10 cellular contexts compared by ENCODE assay signal in genomic region chr6:117496383-117496990, GRCh38. TPM values are rescaled to one million over a fixed set of nuclear protein-coding genes. Genes with fewer than 3 reads are reported as not detected.
A peak's percentile ranks its signal among the peaks of the same experiment; 100 is the strongest.
DNase-seq lines count a peak whose midpoint lies in the region; ATAC-seq, FAIRE-seq and TF ChIP-seq lines count a peak whose summit lies in the region.
"Had no signal": no experiment of that assay in that cellular context is flagged by ENCODE, and none has a peak within 500 bp of the region (broad histone marks: within the 10 kb centered on the region; RNA-seq: fewer than 3 reads in every experiment).

No MANE protein-coding gene starts in this region.

- no TSS peak for BruUV-seq in PC-3 (replicated peaks; lab: Mats Ljungman, UMichigan)

- no peak overlapping the region for H3K4me3 ChIP-seq in PC-3 (ENCODE audit: low read length)
- H3K4me3 ChIP-seq in kidney (ENCODE audit: low read length in 2 of 2): no peak overlapping the region
- H3K4me3 ChIP-seq in ovary: no peak overlapping the region
- no peak overlapping the region for H3K4me3 ChIP-seq in psoas muscle
- H3K4me3 ChIP-seq: skin epidermis had no signal

- H3K9me3 ChIP-seq in PC-3 (ENCODE audit: low read length): no peaks in the 10 kb centered on the region
- no peaks in the 10 kb centered on the region for H3K9me3 ChIP-seq in kidney (ENCODE audit: control insufficient read depth in 1 of 2, low read length in 2 of 2)
- H3K9me3 ChIP-seq in ovary: no peaks in the 10 kb centered on the region
- H3K9me3 ChIP-seq in psoas muscle: no peaks in the 10 kb centered on the region

- ATAC-seq in GM21526 (IDR thresholded peaks at IDR 0.05; ENCODE audit: low FRiP score, unreplicated experiment) (peak; percentile 38), PC-3 (no peak), psoas muscle (no peak)

- peak; percentile 15 for FAIRE-seq in kidney (lab: Jason Lieb, UNC)

- H3K27me3 ChIP-seq in PC-3 (ENCODE audit: low read length) (no peaks in the 10 kb centered on the region), ovary (no peaks in the 10 kb centered on the region), psoas muscle (ENCODE audit: insufficient read depth in 3 of 3, low read length in 2 of 3) (no peaks in the 10 kb centered on the region)

- intact Hi-C loops in PC-3 (cut with micrococcal nuclease) (loop anchor here (2.0 to 5.0 kb wide), 2 partner anchors 44 to 52 kb away; no protein-coding TSS in a partner anchor), kidney (cut with DNase I) (no loop called here), ovary (cut with DNase I) (no loop called here), psoas muscle (cut with DNase I) (no loop called here)

- H3K27ac ChIP-seq in PC-3 (ENCODE audit: low read length): peak overlapping the region; percentile 63
- H3K27ac ChIP-seq in kidney (ENCODE audit: low read depth in 2 of 2, low read length in 2 of 2): no peak overlapping the region
- no peak overlapping the region for H3K27ac ChIP-seq in ovary
- H3K27ac ChIP-seq in psoas muscle: no peak overlapping the region

- TF ChIP-seq EP300 in ovary (IDR thresholded peaks at IDR 0.05): no peak

- H3K9ac ChIP-seq in PC-3 (ENCODE audit: low read length): no peak overlapping the region; the same call in 1 of the 2 replicates
- H3K9ac ChIP-seq in kidney (ENCODE audit: low read length in 2 of 2): no peak overlapping the region

- TF ChIP-seq CTCF in PC-3 (conservative IDR thresholded peaks at IDR 0.05; ENCODE audit: low read depth, low read length) (no peak), kidney (IDR thresholded peaks at IDR 0.05; ENCODE audit: borderline replicate concordance, extremely low read depth, insufficient read depth) (no peak), ovary (IDR thresholded peaks at IDR 0.05) (no peak), psoas muscle (IDR thresholded peaks at IDR 0.05) (no peak)

- POLR2A ChIA-PET in PC-3 (lab: Charles Lee; ENCODE audit: unreplicated experiment): no interaction called here

- peaks cover 93% of the 10 kb centered on the region for H3K79me2 ChIP-seq in PC-3 (ENCODE audit: low read length)

- H3F3A ChIP-seq in PC-3 (ENCODE audit: low read length, unreplicated experiment): no peaks in the 10 kb centered on the region

- no peak overlapping the region for H2AFZ ChIP-seq in PC-3 (ENCODE audit: low read length)

- TF ChIP-seq POLR2A in ovary (IDR thresholded peaks at IDR 0.05): no peak

- H3K36me3 ChIP-seq in PC-3 (ENCODE audit: low read depth, low read length): no peaks in the 10 kb centered on the region
- H3K36me3 ChIP-seq in kidney (ENCODE audit: control insufficient read depth in 1 of 2, insufficient read depth in 2 of 2, low read length in 2 of 2): no peaks in the 10 kb centered on the region
- H3K36me3 ChIP-seq in ovary: no peaks in the 10 kb centered on the region
- no peaks in the 10 kb centered on the region for H3K36me3 ChIP-seq in psoas muscle (ENCODE audit: insufficient read depth in 1 of 2, low read depth in 1 of 2)

- 93 to 100% (median 98%) methylated on average over 1 of the region's 1 CpG for WGBS in ovary, 3 donors
- 36 to 97% (median 95%) methylated on average over 1 of the region's 1 CpG for WGBS in psoas muscle, 3 donors

- peak; percentile 72 for DNase-seq in EH (ENCODE audit: low read depth)
- DNase-seq in PC-3: peak; percentile 11
- no peak for DNase-seq in kidney
- no peak for DNase-seq in ovary
- DNase-seq in psoas muscle: no peak
- no peak for DNase-seq in HT-29 (ENCODE audit: low spot score)
- no peak for DNase-seq in NCI-H2171 (lab: John Stamatoyannopoulos, UW)
- DNase-seq: DMS153 had no signal

- H3K4me1 ChIP-seq in PC-3 (ENCODE audit: insufficient read depth, low read length) (peaks cover 59% of the 10 kb centered on the region), kidney (ENCODE audit: control insufficient read depth in 1 of 2, insufficient read depth in 1 of 2, low read depth in 1 of 2, low read length in 2 of 2) (peaks cover 3 to 10% of the 10 kb centered on the region in 2 donors), ovary (ENCODE audit: insufficient read depth) (no peaks in the 10 kb centered on the region), psoas muscle (peaks cover 6% of the 10 kb centered on the region)

- H3K9me2 ChIP-seq in PC-3 (replicated peaks; ENCODE audit: low read length): no peaks in the 10 kb centered on the region

- no peaks in the 10 kb centered on the region for H4K20me1 ChIP-seq in PC-3 (ENCODE audit: low read length)

- CTCF ChIA-PET in PC-3 (lab: Charles Lee): no interaction called here

- H3K4me2 ChIP-seq in PC-3 (ENCODE audit: low read length): peak overlapping the region; percentile 54

RNA-seq across cellular contexts. Expression of gene DCBLD1, which starts 14.0 kb away (rescaled TPM):
- 31.1 and 35.9 TPM in 2 replicates for total RNA-seq in PC-3 (2014; rRNA removed)
- total RNA-seq in kidney: 9.6 TPM
- polyA plus RNA-seq in kidney (ENCODE audit: insufficient read depth, low read depth, low replicate concordance): 4.1 TPM
- total RNA-seq in ovary: 1 to 10 TPM; 2.8 to 4.2 (median 3.3) TPM
- 1 to 10 TPM; 2.3 to 9.2 TPM for polyA plus RNA-seq in ovary
- 1 to 10 TPM; 4.0 to 9.0 (median 5.2) TPM for total RNA-seq in psoas muscle
- polyA plus RNA-seq in psoas muscle: 1 to 10 TPM; 2.0 to 5.1 (median 2.9) TPM
- 18.8 and 24.4 TPM in 2 replicates for total RNA-seq in HT-29 (2014; rRNA removed; shearing (Covaris generic))

Comparison
In these comparisons a context has a peak if more than half of its experiments do, and no peak if none do; other contexts are left out.
1. DNase-seq: peak in EH (single experiment) and PC-3 (single experiment); none in kidney (single experiment), ovary (0 of 5), psoas muscle (0 of 2), HT-29 (single experiment) and NCI-H2171 (single experiment).